In the genomic region with DNA sequence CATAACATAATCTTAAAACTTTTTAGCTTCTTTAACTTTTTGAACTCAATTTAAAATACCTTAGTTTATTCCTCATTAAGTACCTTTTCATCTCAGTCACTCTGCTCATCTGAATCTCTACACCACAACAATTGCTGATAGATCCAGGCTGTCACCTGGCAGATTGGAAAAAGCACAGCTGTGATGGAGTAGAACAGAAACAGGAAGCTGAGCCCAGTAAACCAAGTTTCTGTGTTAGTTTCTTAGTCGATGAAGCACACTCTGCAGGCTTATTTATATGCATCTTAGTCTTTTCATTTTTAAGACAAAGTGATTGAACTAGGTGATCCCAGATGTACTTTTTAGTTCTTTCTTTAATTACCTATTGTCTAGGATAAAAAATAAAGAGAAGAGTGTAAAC, we compare ENCODE assay signal across 13 cellular contexts.
DNase-seq lines count a peak whose midpoint lies in the region; ATAC-seq and TF ChIP-seq lines count a peak whose summit lies in the region.
"Had no signal": no experiment of that assay in that cellular context is flagged by ENCODE, and none has a peak within 500 bp of the region (broad histone marks: within the 10 kb centered on the region; RNA-seq: fewer than 3 reads in every experiment).

No MANE protein-coding gene starts in this region.

- peaks cover 0 to 1% (median 0%) of the 10 kb centered on the region in 7 donors for H3K4me1 Mint-ChIP-seq in naive thymus-derived CD4-positive, alpha-beta T cell

- H3K4me1 ChIP-seq in naive thymus-derived CD4-positive, alpha-beta T cell (ENCODE audit: control insufficient read depth in 2 of 2, insufficient read depth in 2 of 2, low read length in 2 of 2) = no peaks in the 10 kb centered on the region
- no peaks in the 10 kb centered on the region for H3K4me1 ChIP-seq in mammary epithelial cell (ENCODE audit: insufficient read depth, low read length)
- H3K4me1 ChIP-seq: BLaER1 had no signal

- H3K4me2 ChIP-seq in mammary epithelial cell (ENCODE audit: insufficient read depth, low read depth, low read length) = no peak overlapping the region
- H3K4me2 ChIP-seq: BLaER1 had no signal

- 0% methylated on average over 1 of the region's 1 CpG for WGBS in mammary epithelial cell (ENCODE audit: low coverage, missing lambda C conversion rate)

- H3K4me3 Mint-ChIP-seq in naive thymus-derived CD4-positive, alpha-beta T cell = no peak overlapping the region
- H3K4me3 Mint-ChIP-seq: activated T-cell treated with anti-CD3 and anti-CD28 coated beads, Interleukin-2, amount 50 U/mL, for 72 hours had no signal

- no peak overlapping the region for H3K27ac Mint-ChIP-seq in naive thymus-derived CD4-positive, alpha-beta T cell
- H3K27ac Mint-ChIP-seq: activated T-cell treated with anti-CD3 and anti-CD28 coated beads, Interleukin-2, amount 50 U/mL, for 72 hours had no signal

- no peaks in the 10 kb centered on the region for H4K20me1 ChIP-seq in mammary epithelial cell (ENCODE audit: insufficient read depth, low read length)
- H4K20me1 ChIP-seq: BLaER1 had no signal

- ATAC-seq in GM18505 (IDR thresholded peaks at IDR 0.05; ENCODE audit: unreplicated experiment) = peak; percentile 84
- peak; percentile 92 for ATAC-seq in GM19452 (IDR thresholded peaks at IDR 0.05; ENCODE audit: unreplicated experiment)
- peak; percentile 55 for ATAC-seq in HG02884 (IDR thresholded peaks at IDR 0.05; ENCODE audit: unreplicated experiment)
- peak; percentile 93 for ATAC-seq in HG03558 (IDR thresholded peaks at IDR 0.05; ENCODE audit: extremely low read depth, unreplicated experiment)
- ATAC-seq in naive thymus-derived CD4-positive, alpha-beta T cell = no peak
- ATAC-seq: activated T-cell treated with anti-CD3 and anti-CD28 coated beads, Interleukin-2, amount 50 U/mL, for 72 hours had no signal

- no TSS peak for BruUV-seq in mammary epithelial cell (replicated peaks; lab: Mats Ljungman, UMichigan)

- TF ChIP-seq POLR2A in GM18505 (IDR thresholded peaks at IDR 0.05; ENCODE audit: borderline replicate concordance, extremely low read depth, insufficient read depth, insufficient read length) = no peak

- no peak for DNase-seq in midbrain (lab: John Stamatoyannopoulos, UW)
- DNase-seq in naive thymus-derived CD4-positive, alpha-beta T cell = no peak
- no peak for DNase-seq in stimulated activated CD4-positive, alpha-beta T cell treated with anti-CD3 and anti-CD28 coated beads, Interleukin-12 subunit alpha, Interleukin-12 subunit beta, amount 100 ng/mL, for 4 hours
- DNase-seq in mammary epithelial cell = no peak
- DNase-seq: activated T-cell treated with anti-CD3 and anti-CD28 coated beads, Interleukin-2, amount 50 U/mL, for 72 hours; NCI-H1092; WERI-Rb-1 had no signal

- H3K9ac ChIP-seq in mammary epithelial cell (ENCODE audit: insufficient read depth, low read length) = no peak overlapping the region
- H3K9ac ChIP-seq: BLaER1 had no signal

- no peaks in the 10 kb centered on the region for H3K27me3 ChIP-seq in naive thymus-derived CD4-positive, alpha-beta T cell (ENCODE audit: control insufficient read depth in 2 of 2, insufficient read depth in 2 of 2, low read length in 2 of 2)
- no peaks in the 10 kb centered on the region for H3K27me3 ChIP-seq in mammary epithelial cell (ENCODE audit: insufficient read depth, low read length)
- H3K27me3 ChIP-seq: BLaER1, cardiac muscle cell had no signal

- POLR2A ChIA-PET in naive thymus-derived CD4-positive, alpha-beta T cell (lab: Charles Lee) = no interaction called here

- H3K36me3 Mint-ChIP-seq in naive thymus-derived CD4-positive, alpha-beta T cell = no peaks in the 10 kb centered on the region

- H3K4me3 ChIP-seq in naive thymus-derived CD4-positive, alpha-beta T cell (ENCODE audit: low read length) = no peak overlapping the region
- no peak overlapping the region for H3K4me3 ChIP-seq in mammary epithelial cell (replicated peaks in 1 of 3; ENCODE audit: insufficient read depth in 1 of 3, low read depth in 2 of 3, low read length in 3 of 3)
- H3K4me3 ChIP-seq: BLaER1, cardiac muscle cell had no signal

- H3K27ac ChIP-seq in naive thymus-derived CD4-positive, alpha-beta T cell (ENCODE audit: low read depth, low read length) = no peak overlapping the region
- no peak overlapping the region for H3K27ac ChIP-seq in mammary epithelial cell (ENCODE audit: insufficient read depth, low read depth, low read length)
- H3K27ac ChIP-seq: BLaER1, cardiac muscle cell, WERI-Rb-1 had no signal

- in situ Hi-C loops in mammary epithelial cell (cut with MboI; ENCODE audit: low sequenced_read_pairs in 2 of 2) = no loop called here

- H2AFZ ChIP-seq in mammary epithelial cell (ENCODE audit: low read depth, low read length) = no peak overlapping the region

- H3K36me3 ChIP-seq in naive thymus-derived CD4-positive, alpha-beta T cell (ENCODE audit: control insufficient read depth in 2 of 3, insufficient read depth in 3 of 3, low read length in 3 of 3) = no peaks in the 10 kb centered on the region
- no peaks in the 10 kb centered on the region for H3K36me3 ChIP-seq in mammary epithelial cell (ENCODE audit: insufficient read depth, low read length)
- H3K36me3 ChIP-seq: BLaER1, cardiac muscle cell, WERI-Rb-1 had no signal

- intact Hi-C loops in naive thymus-derived CD4-positive, alpha-beta T cell (cut with micrococcal nuclease) = no loop called here
- intact Hi-C loops in mammary epithelial cell (cut with micrococcal nuclease) = no loop called here

- no peaks in the 10 kb centered on the region for H3K9me3 ChIP-seq in naive thymus-derived CD4-positive, alpha-beta T cell (ENCODE audit: control insufficient read depth in 2 of 3, low read length in 3 of 3)
- H3K9me3 ChIP-seq in mammary epithelial cell (replicated peaks; ENCODE audit: insufficient read depth, low read length) = no peaks in the 10 kb centered on the region
- H3K9me3 ChIP-seq: BLaER1 had no signal

- CTCF ChIA-PET in naive thymus-derived CD4-positive, alpha-beta T cell (lab: Charles Lee) = no interaction called here
- CTCF ChIA-PET in mammary epithelial cell (lab: Charles Lee; ENCODE audit: low non-redundant PET) = no interaction called here

- dilution Hi-C loops in mammary epithelial cell (cut with HindIII; ENCODE audit: low sequenced_read_pairs) = no loop called here

- TF ChIP-seq CTCF in mammary epithelial cell (conservative IDR thresholded peaks at IDR 0.05 in 1 of 2, IDR thresholded peaks at IDR 0.05 in 1 of 2; ENCODE audit: extremely low read depth in 1 of 2, insufficient read depth in 1 of 2, low read depth in 1 of 2, low read length in 2 of 2) = no peak

- H3K79me2 ChIP-seq in mammary epithelial cell (ENCODE audit: insufficient read depth, low read length) = no peaks in the 10 kb centered on the region

- peaks cover 0 to 7% (median 0%) of the 10 kb centered on the region in 11 donors for H3K9me3 Mint-ChIP-seq in naive thymus-derived CD4-positive, alpha-beta T cell

- H3K27me3 Mint-ChIP-seq in naive thymus-derived CD4-positive, alpha-beta T cell = no peaks in the 10 kb centered on the region
